1 cellular context compared by ENCODE assay signal in the genomic region with DNA sequence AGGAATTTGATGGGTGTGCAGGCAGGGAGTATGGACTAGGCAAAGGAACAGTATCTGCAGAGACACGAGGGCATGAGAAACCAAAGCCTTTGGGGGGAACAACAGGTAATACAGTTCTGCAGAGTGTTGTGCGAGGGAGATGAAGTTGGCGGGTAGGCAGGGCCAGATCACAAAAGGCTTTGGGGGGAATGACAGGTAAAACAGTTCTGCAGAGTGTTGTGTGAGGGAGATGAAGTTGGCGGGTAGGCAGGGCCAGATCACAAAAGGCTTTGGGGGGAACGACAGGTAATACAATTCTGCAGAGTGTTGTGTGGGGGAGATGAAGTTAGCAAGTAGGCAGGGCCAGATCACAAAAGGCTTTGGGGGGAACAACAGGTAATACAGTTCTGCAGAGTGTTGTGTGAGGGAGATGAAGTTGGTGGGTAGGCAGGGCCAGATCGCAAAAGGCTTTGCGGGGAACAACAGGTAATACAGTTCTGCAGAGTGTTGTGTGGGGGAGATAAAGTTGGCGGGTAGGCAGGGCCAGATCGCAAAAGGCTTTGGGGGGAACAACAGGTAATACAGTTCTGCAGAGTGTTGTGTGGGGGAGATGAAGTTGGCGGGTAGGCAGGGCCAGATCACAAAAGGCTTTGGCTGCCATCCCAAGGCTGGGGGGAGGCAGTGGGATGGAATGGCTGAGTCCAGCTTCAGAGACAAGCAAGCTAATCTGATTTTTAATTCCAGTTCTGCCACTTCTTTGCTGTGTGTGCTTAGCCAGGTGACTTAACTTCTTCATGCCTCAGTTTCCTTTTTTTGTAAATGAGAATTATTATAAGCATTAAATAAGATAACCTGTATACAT.
TF ChIP-seq lines count a peak whose summit lies in the region.

No MANE protein-coding gene starts in this region.

TF ChIP-seq in GM23338, 12 proteins besides CTCF, POLR2A, EP300 and RAD21 (continued from another document):
- TF ChIP-seq, protein P1, sequence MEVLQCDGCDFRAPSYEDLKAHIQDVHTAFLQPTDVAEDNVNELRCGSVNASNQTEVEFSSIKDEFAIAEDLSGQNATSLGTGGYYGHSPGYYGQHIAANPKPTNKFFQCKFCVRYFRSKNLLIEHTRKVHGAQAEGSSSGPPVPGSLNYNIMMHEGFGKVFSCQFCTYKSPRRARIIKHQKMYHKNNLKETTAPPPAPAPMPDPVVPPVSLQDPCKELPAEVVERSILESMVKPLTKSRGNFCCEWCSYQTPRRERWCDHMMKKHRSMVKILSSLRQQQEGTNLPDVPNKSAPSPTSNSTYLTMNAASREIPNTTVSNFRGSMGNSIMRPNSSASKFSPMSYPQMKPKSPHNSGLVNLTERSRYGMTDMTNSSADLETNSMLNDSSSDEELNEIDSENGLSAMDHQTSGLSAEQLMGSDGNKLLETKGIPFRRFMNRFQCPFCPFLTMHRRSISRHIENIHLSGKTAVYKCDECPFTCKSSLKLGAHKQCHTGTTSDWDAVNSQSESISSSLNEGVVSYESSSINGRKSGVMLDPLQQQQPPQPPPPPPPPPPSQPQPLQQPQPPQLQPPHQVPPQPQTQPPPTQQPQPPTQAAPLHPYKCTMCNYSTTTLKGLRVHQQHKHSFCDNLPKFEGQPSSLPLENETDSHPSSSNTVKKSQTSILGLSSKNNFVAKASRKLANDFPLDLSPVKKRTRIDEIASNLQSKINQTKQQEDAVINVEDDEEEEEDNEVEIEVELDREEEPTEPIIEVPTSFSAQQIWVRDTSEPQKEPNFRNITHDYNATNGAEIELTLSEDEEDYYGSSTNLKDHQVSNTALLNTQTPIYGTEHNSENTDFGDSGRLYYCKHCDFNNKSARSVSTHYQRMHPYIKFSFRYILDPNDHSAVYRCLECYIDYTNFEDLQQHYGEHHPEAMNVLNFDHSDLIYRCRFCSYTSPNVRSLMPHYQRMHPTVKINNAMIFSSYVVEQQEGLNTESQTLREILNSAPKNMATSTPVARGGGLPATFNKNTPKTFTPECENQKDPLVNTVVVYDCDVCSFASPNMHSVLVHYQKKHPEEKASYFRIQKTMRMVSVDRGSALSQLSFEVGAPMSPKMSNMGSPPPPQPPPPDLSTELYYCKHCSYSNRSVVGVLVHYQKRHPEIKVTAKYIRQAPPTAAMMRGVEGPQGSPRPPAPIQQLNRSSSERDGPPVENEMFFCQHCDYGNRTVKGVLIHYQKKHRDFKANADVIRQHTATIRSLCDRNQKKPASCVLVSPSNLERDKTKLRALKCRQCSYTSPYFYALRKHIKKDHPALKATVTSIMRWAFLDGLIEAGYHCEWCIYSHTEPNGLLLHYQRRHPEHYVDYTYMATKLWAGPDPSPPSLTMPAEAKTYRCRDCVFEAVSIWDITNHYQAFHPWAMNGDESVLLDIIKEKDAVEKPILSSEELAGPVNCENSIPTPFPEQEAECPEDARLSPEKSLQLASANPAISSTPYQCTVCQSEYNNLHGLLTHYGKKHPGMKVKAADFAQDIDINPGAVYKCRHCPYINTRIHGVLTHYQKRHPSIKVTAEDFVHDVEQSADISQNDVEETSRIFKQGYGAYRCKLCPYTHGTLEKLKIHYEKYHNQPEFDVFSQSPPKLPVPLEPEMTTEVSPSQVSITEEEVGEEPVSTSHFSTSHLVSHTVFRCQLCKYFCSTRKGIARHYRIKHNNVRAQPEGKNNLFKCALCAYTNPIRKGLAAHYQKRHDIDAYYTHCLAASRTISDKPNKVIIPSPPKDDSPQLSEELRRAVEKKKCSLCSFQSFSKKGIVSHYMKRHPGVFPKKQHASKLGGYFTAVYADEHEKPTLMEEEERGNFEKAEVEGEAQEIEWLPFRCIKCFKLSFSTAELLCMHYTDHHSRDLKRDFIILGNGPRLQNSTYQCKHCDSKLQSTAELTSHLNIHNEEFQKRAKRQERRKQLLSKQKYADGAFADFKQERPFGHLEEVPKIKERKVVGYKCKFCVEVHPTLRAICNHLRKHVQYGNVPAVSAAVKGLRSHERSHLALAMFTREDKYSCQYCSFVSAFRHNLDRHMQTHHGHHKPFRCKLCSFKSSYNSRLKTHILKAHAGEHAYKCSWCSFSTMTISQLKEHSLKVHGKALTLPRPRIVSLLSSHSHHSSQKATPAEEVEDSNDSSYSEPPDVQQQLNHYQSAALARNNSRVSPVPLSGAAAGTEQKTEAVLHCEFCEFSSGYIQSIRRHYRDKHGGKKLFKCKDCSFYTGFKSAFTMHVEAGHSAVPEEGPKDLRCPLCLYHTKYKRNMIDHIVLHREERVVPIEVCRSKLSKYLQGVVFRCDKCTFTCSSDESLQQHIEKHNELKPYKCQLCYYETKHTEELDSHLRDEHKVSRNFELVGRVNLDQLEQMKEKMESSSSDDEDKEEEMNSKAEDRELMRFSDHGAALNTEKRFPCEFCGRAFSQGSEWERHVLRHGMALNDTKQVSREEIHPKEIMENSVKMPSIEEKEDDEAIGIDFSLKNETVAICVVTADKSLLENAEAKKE (CRISPR knock-in tag; IDR thresholded peaks at IDR 0.05) = no peak
- no peak for TF ChIP-seq NANOG (IDR thresholded peaks at IDR 0.05; ENCODE audit: borderline replicate concordance)
- no peak for TF ChIP-seq STAT1 (IDR thresholded peaks at IDR 0.05; ENCODE audit: unreplicated experiment)
TF ChIP-seq in GM23338: peak in this region for 0.
